In the genomic region with DNA sequence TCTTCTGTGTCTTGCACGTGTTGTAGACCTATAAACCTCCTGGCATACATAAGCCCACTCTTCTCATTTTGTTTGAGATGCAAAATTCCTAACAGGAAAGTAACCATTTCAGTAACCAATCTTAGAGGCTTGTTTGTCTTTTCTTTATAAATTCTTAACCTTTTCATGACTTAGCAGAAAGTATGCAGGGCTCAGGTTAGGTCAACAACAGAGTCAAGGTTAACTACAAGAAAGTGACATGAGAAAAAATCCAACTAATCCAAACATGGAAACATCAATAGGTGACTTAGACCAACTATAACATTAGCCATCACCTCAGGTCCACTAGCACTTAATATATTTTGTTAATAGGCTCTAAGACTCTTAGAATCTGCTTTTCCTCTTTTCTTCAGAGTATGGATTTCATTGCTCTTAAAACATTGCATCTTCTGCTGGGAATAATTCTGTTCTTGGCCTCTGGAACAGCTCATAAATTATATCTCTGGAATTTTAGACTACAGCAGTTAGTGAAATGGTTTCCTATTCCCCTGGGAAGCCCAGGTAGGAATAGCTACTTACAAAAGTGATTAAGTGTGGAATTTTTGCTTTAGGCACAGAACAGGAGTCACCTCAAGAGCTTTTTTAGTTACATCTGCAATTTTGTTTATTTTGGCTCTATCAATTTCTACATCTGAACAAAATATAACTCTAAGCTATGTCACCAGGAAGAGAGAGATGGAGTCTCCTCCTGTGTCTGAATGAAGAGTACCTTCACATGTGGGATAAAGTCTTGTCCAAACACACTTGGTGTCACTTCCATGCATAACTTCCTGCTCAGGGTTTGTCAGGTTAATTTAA, we compare ENCODE assay signal across 1 cellular context.
TF ChIP-seq lines count a peak whose summit lies in the region.

No MANE protein-coding gene starts in this region.

TF ChIP-seq in GM12878, 131 proteins besides CTCF, POLR2A, EP300 and RAD21:
- TF ChIP-seq, protein P1, sequence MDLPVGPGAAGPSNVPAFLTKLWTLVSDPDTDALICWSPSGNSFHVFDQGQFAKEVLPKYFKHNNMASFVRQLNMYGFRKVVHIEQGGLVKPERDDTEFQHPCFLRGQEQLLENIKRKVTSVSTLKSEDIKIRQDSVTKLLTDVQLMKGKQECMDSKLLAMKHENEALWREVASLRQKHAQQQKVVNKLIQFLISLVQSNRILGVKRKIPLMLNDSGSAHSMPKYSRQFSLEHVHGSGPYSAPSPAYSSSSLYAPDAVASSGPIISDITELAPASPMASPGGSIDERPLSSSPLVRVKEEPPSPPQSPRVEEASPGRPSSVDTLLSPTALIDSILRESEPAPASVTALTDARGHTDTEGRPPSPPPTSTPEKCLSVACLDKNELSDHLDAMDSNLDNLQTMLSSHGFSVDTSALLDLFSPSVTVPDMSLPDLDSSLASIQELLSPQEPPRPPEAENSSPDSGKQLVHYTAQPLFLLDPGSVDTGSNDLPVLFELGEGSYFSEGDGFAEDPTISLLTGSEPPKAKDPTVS (IDR thresholded peaks at IDR 0.05; ENCODE audit: low read depth, low read length): no peak
- TF ChIP-seq SREBF1 (IDR thresholded peaks at IDR 0.05; ENCODE audit: low read length) (no peak), STAT1 (conservative IDR thresholded peaks at IDR 0.05) (no peak), PML (IDR thresholded peaks at IDR 0.05; ENCODE audit: low read length) (no peak), HDGF (IDR thresholded peaks at IDR 0.05) (no peak), KLF5 (IDR thresholded peaks at IDR 0.05; ENCODE audit: partially characterized antibody) (no peak), YY1 (IDR thresholded peaks at IDR 0.05; ENCODE audit: low read depth, low read length) (no peak), NRF1 (conservative IDR thresholded peaks at IDR 0.05; ENCODE audit: low read depth, low read length) (no peak), MXI1 (IDR thresholded peaks at IDR 0.05; ENCODE audit: low read depth, low read length) (no peak), ZBED1 (IDR thresholded peaks at IDR 0.05; ENCODE audit: borderline replicate concordance) (no peak), JUND (IDR thresholded peaks at IDR 0.05; ENCODE audit: low read depth, low read length) (no peak), RB1 (IDR thresholded peaks at IDR 0.05; ENCODE audit: borderline replicate concordance) (no peak), ESRRA (IDR thresholded peaks at IDR 0.05; ENCODE audit: low read length) (no peak), BMI1 (IDR thresholded peaks at IDR 0.05; ENCODE audit: borderline replicate concordance) (no peak)
TF ChIP-seq in GM12878: peak in this region for 0.
